In genomic region chr19:30319411-30319810, GRCh38 we compare ENCODE assay signal across 11 cellular contexts. TPM values are rescaled to one million over a fixed set of nuclear protein-coding genes. Genes with fewer than 3 reads are reported as not detected.
"Had no signal": no experiment of that assay in that cellular context is flagged by ENCODE, and none has a peak within 500 bp of the region (broad histone marks: within the 10 kb centered on the region; RNA-seq: fewer than 3 reads in every experiment).

No MANE protein-coding gene starts in this region.

- FAIRE-seq: H1, H54 had no signal

- H3K9me3 ChIP-seq: HAP-1 had no signal

- H3K27ac Mint-ChIP-seq: GM23338, H9, HFFc6 had no signal

- ATAC-seq: GM23338, HCT116 had no signal

- H3K4me3 ChIP-seq: GM23248, GM23338, HAP-1 had no signal

- H3K4me2 ChIP-seq: GM23338 had no signal

- H3K4me3 Mint-ChIP-seq: GM23338, H9, HFFc6 had no signal

- H2AFZ ChIP-seq: GM23248, GM23338 had no signal

- H3K9ac ChIP-seq: GM23248 had no signal

- H3K27ac ChIP-seq: GM23248 had no signal

- H3K36me3 ChIP-seq: HAP-1 had no signal

- DNase-seq: GM23248, GOT3, H7, H9, HCEC 1CT, HFFc6 had no signal

RNA-seq across cellular contexts. Expression of gene ZNF536, which starts 52.8 kb away (rescaled TPM):
- total RNA-seq: H9, HFFc6 had no signal
- polyA plus RNA-seq: GM23338 had no signal
